ENCODE assay signal across 19 cellular contexts in the genomic region with DNA sequence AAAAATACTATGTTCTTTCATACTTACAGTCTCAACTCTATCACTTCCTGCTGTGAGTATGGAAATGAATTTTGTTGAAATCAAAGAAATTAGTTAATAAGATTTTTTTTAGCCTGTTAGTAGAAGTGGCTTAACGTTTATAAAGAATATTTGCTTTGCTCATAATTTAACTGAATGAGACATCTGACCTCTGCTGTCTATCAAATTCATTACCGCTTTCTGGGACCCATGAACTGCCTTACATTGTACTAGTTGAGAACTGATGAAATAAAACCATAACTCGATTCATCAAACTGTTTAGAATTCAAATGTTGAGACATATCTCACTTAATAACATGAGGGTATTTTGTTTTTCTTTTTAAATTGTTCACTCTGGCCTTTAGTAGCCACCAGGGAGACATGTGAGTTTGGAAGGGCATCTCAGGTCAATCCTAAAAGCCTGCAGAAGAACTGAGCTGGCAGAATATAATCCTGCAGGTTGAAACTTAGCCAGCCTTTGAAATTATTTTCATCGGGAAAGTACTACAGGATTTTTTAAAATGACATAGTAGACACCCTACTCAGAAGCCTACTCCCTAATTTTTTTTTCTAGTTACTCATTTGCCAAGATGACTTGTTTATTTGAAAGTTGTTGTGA.
DNase-seq lines count a peak whose midpoint lies in the region; ATAC-seq and TF ChIP-seq lines count a peak whose summit lies in the region.
"Had no signal": no experiment of that assay in that cellular context is flagged by ENCODE, and none has a peak within 500 bp of the region (broad histone marks: within the 10 kb centered on the region; RNA-seq: fewer than 3 reads in every experiment).

No MANE protein-coding gene starts in this region.

- H3K27ac ChIP-seq in epithelial cell of prostate = peak overlapping the region; percentile 64
- H3K27ac ChIP-seq: 22Rv1, KMS-11, SJSA1 had no signal

- DNase-seq in DMS53 (lab: John Stamatoyannopoulos, UW) (peak; percentile 28), DMS53 treated with DMSO at 0.1 percent for 48 hours (lab: John Stamatoyannopoulos, UW; ENCODE audit: unreplicated experiment) (no peak), epithelial cell of prostate (ENCODE audit: low read depth, low spot score) (no peak), retinal pigment epithelial cell (ENCODE audit: low read depth) (no peak), OCI-M1 (lab: John Stamatoyannopoulos, UW) (no peak), C1 segment of cervical spinal cord (lab: John Stamatoyannopoulos, UW) (no peak)
- DNase-seq: CD8-positive, alpha-beta memory T cell; GDM1; HFFc6; NCI-H1105; NCI-H1694 treated with DMSO at 0.1 percent for 48 hours; NCI-H526 treated with DMSO at 0.1 percent for 48 hours; NK-92 treated with Interleukin-12 subunit alpha and Interleukin-12 subunit beta, amount 100 ng/mL, for 24 hours; RPMI8226 had no signal

- no peak overlapping the region for H3K4me3 ChIP-seq in retinal pigment epithelial cell (ENCODE audit: low read length)
- H3K4me3 ChIP-seq: SJSA1 had no signal

- TF ChIP-seq CTCF in LNCAP (IDR thresholded peaks at IDR 0.05) (peak; percentile 36; the same call in 1 of the 2 replicates), retinal pigment epithelial cell (conservative IDR thresholded peaks at IDR 0.05; ENCODE audit: low read depth, low read length) (peak; percentile 6)

- ATAC-seq in GM18858 (IDR thresholded peaks at IDR 0.05; ENCODE audit: unreplicated experiment) = no peak
